ENCODE assay signal across 1 cellular context in genomic region chr5:91308157-91308556, GRCh38.
A peak's percentile ranks its signal among the peaks of the same experiment; 100 is the strongest.
TF ChIP-seq lines count a peak whose summit lies in the region.

No MANE protein-coding gene starts in this region.

TF ChIP-seq in K562, 482 proteins besides CTCF, POLR2A, EP300 and RAD21:
- TF ChIP-seq CEBPB (tag; IDR thresholded peaks at IDR 0.05): peak; percentile 54
